In the genomic region with DNA sequence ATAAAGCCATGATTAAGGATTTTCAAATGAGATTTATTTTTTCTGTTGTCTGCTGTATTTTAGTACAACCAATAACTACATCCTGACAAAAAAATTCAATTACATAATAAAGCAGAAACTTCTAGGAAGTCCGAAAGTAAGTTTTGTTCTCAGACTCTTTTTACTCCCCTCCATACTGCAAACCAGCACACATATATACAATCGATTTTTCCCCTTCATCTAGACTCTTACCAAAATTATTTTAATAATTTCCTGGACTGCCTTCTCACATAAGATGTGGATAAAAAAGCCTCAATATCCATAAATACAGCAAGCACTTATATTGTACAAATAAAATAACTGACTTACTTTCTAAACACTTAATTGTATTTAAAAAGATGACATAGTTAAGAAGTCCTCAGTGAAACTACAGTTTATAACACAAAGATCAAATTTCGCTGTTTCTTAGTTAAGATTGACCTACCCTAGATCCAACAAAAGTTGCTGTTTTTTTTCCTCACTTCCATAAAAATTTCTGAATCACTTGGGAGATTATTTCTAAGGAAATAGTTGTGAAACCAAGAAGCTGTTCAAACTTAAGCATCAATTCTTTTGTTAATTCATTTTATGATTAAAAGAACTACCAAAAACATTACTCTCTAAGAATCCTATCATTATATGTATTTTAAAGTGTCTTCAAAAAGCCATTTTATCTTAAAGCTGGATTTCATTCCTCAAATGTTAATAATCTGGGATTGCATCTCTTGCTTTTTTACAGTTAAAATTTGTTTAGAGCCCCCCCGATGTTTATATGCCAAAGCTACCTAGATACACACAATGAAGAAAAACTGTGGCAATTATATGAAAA, we compare ENCODE assay signal across 22 cellular contexts.
A peak's percentile ranks its signal among the peaks of the same experiment; 100 is the strongest.
DNase-seq lines count a peak whose midpoint lies in the region; FAIRE-seq and TF ChIP-seq lines count a peak whose summit lies in the region.
"Had no signal": no experiment of that assay in that cellular context is flagged by ENCODE, and none has a peak within 500 bp of the region (broad histone marks: within the 10 kb centered on the region; RNA-seq: fewer than 3 reads in every experiment).

No MANE protein-coding gene starts in this region.

- dilution Hi-C loops in endothelial cell of umbilical vein (cut with MboI; ENCODE audit: extremely low pct_ligation_motif_present, low sequenced_read_pairs) = loop anchor here (10.0 to 25.0 kb wide), 2 partner anchors 128 to 230 kb away; no protein-coding TSS in a partner anchor

- BruUV-seq in endothelial cell of umbilical vein (replicated peaks; lab: Mats Ljungman, UMichigan) = no TSS peak

- H3K4me1 ChIP-seq in endothelial cell of umbilical vein (ENCODE audit: control insufficient read depth, extremely low read depth, insufficient read depth, low read length) (peaks cover 46% of the 10 kb centered on the region), muscle layer of duodenum (ENCODE audit: control insufficient read depth in 1 of 2, insufficient read depth in 2 of 2, low read length in 2 of 2) (peaks cover 0 to 15% of the 10 kb centered on the region in 2 donors), ovary (ENCODE audit: insufficient read depth) (peaks cover 4% of the 10 kb centered on the region)

- peak overlapping the region; percentile 98 for H3K9ac ChIP-seq in endothelial cell of umbilical vein (replicated peaks; ENCODE audit: extremely low read depth, insufficient read depth, low read length)
- H3K9ac ChIP-seq: BLaER1 had no signal

- H3K27me3 ChIP-seq in BJ (ENCODE audit: control insufficient read depth, insufficient read depth, low read length) = no peaks in the 10 kb centered on the region
- H3K27me3 ChIP-seq in MG63 = no peaks in the 10 kb centered on the region
- no peaks in the 10 kb centered on the region for H3K27me3 ChIP-seq in endothelial cell of umbilical vein (ENCODE audit: control insufficient read depth in 2 of 2, insufficient read depth in 2 of 2, low read length in 2 of 2)
- H3K27me3 ChIP-seq in muscle layer of duodenum (ENCODE audit: low read depth, low read length) = peaks cover 23% of the 10 kb centered on the region
- no peaks in the 10 kb centered on the region for H3K27me3 ChIP-seq in ovary

- 73 to 84% (median 83%) methylated on average over 4 of the region's 4 CpGs for WGBS in ovary, 3 donors

- no peak for DNase-seq in BJ (ENCODE audit: low read depth)
- DNase-seq in MG63 = no peak
- DNase-seq in endothelial cell of umbilical vein (ENCODE audit: low read depth, low spot score) = peak; percentile 71
- DNase-seq in ovary = no peak
- no peak for DNase-seq in nucleus accumbens (lab: John Stamatoyannopoulos, UW)
- no peak for DNase-seq in superior temporal gyrus (ENCODE audit: extremely low spot score)
- no peak for DNase-seq in NCI-H1092 treated with DMSO at 0.1 percent for 48 hours (lab: John Stamatoyannopoulos, UW)
- DNase-seq: activated CD8-positive, alpha-beta memory T cell treated with anti-CD3 and anti-CD28 coated beads, Interleukin-2, amount 10 ng/mL, durations not matched to agents 7 days and 5 days; activated naive CD4-positive, alpha-beta T cell treated with anti-CD3 and anti-CD28 coated beads for 36 hours; DMS79 treated with DMSO at 0.1 percent for 48 hours; NCI-H2081; NCI-H69; nephron progenitor cell; stimulated activated CD4-positive, alpha-beta T cell treated with anti-CD3 and anti-CD28 coated beads, Interleukin-2, amount 100 ng/mL, for 48 hours; stimulated activated CD8-positive, alpha-beta memory T cell treated with anti-CD3 and anti-CD28 coated beads, Interleukin-4, amount 100 ng/mL, for 48 hours; T-helper 1 cell; trophoblast cell; WERI-Rb-1 had no signal

- CTCF ChIA-PET in BJ (lab: Yijun Ruan, JAX) = interaction anchor here (0.8 to 1.1 kb wide), 3 partner anchors 19 to 152 kb away, joined by 3 read pairs; no protein-coding TSS in a partner anchor
- CTCF ChIA-PET in endothelial cell of umbilical vein (lab: Charles Lee) = interaction anchor here (0.9 to 5.2 kb wide), 14 partner anchors 8 to 321 kb away, joined by 3 to 27 read pairs (median 4); no protein-coding TSS in a partner anchor

- FAIRE-seq in endothelial cell of umbilical vein (lab: Jason Lieb, UNC) = no peak
- FAIRE-seq: H54 had no signal

- no peak for TF ChIP-seq CTCF in BJ (IDR thresholded peaks at IDR 0.05; ENCODE audit: insufficient read depth, low read depth, low read length)
- no peak for TF ChIP-seq CTCF in endothelial cell of umbilical vein (IDR thresholded peaks at IDR 0.05; ENCODE audit: extremely low read depth in 1 of 2, insufficient read depth in 1 of 2, low read depth in 1 of 2, low read length in 2 of 2)
- no peak for TF ChIP-seq CTCF in ovary (IDR thresholded peaks at IDR 0.05)

- H3K79me2 ChIP-seq in endothelial cell of umbilical vein (ENCODE audit: control insufficient read depth, insufficient read depth, low read length) = peaks cover 89% of the 10 kb centered on the region

- H3K27ac ChIP-seq in endothelial cell of umbilical vein (ENCODE audit: insufficient read depth, low read depth, low read length) = peak overlapping the region; percentile 81
- H3K27ac ChIP-seq in muscle layer of duodenum (ENCODE audit: low read length) = peak overlapping the region; percentile 61
- no peak overlapping the region for H3K27ac ChIP-seq in ovary
- H3K27ac ChIP-seq: BLaER1, right atrium auricular region, WERI-Rb-1 had no signal

- H3K36me3 ChIP-seq in BJ (ENCODE audit: control insufficient read depth, insufficient read depth, low read length) = no peaks in the 10 kb centered on the region
- peaks cover 60% of the 10 kb centered on the region for H3K36me3 ChIP-seq in MG63
- H3K36me3 ChIP-seq in endothelial cell of umbilical vein (ENCODE audit: control insufficient read depth in 2 of 2, extremely low read depth in 1 of 2, insufficient read depth in 2 of 2, low read length in 2 of 2) = no peaks in the 10 kb centered on the region
- H3K36me3 ChIP-seq in muscle layer of duodenum (ENCODE audit: control insufficient read depth in 1 of 2, insufficient read depth in 2 of 2, low read length in 2 of 2) = no peaks in the 10 kb centered on the region
- H3K36me3 ChIP-seq in ovary = no peaks in the 10 kb centered on the region
- H3K36me3 ChIP-seq: BLaER1, right atrium auricular region, WERI-Rb-1 had no signal

- TF ChIP-seq EP300 in ovary (IDR thresholded peaks at IDR 0.05) = no peak

- H3K9me3 ChIP-seq in MG63 = no peaks in the 10 kb centered on the region
- H3K9me3 ChIP-seq in endothelial cell of umbilical vein (replicated peaks; ENCODE audit: control insufficient read depth, insufficient read depth, low read length) = no peaks in the 10 kb centered on the region
- no peaks in the 10 kb centered on the region for H3K9me3 ChIP-seq in muscle layer of duodenum (ENCODE audit: control insufficient read depth in 1 of 2, low read length in 2 of 2)
- H3K9me3 ChIP-seq in ovary = no peaks in the 10 kb centered on the region
- H3K9me3 ChIP-seq: right atrium auricular region had no signal

- no peak overlapping the region for H2AFZ ChIP-seq in endothelial cell of umbilical vein (ENCODE audit: low read depth, low read length)

- no peaks in the 10 kb centered on the region for H3K9me1 ChIP-seq in endothelial cell of umbilical vein (replicated peaks; ENCODE audit: control insufficient read depth, extremely low read depth, insufficient read depth, low read length)

- POLR2A ChIA-PET in BJ (lab: Charles Lee) = interaction anchor here (0.6 to 0.7 kb wide), 2 partner anchors 438 to 552 kb away, joined by 3 to 4 read pairs; a partner anchor contains a TSS
- POLR2A ChIA-PET in endothelial cell of umbilical vein (lab: Charles Lee) = no interaction called here

- intact Hi-C loops in endothelial cell of umbilical vein (cut with micrococcal nuclease) = loop anchor here (1.0 to 5.0 kb wide), 5 partner anchors 65 to 430 kb away; no protein-coding TSS in a partner anchor
- intact Hi-C loops in ovary (cut with DNase I) = no loop called here

- H3K4me2 ChIP-seq in endothelial cell of umbilical vein (ENCODE audit: insufficient read depth, low read length) = peak overlapping the region; percentile 96
- H3K4me2 ChIP-seq: BLaER1 had no signal

- no peak for TF ChIP-seq POLR2A in endothelial cell of umbilical vein (IDR thresholded peaks at IDR 0.05; ENCODE audit: low read depth, low read length)
- no peak for TF ChIP-seq POLR2A in ovary (IDR thresholded peaks at IDR 0.05)

- H4K20me1 ChIP-seq in endothelial cell of umbilical vein (replicated peaks; ENCODE audit: control insufficient read depth, extremely low read depth, insufficient read depth, low read length) = no peaks in the 10 kb centered on the region
- H4K20me1 ChIP-seq: BLaER1 had no signal

- H3K4me3 ChIP-seq in BJ (ENCODE audit: low read depth, low read length) = peak overlapping the region; percentile 89
- peak overlapping the region; percentile 67 for H3K4me3 ChIP-seq in MG63
- peak overlapping the region in 2 of 3 experiments; percentile 92 to 97 for H3K4me3 ChIP-seq in endothelial cell of umbilical vein (replicated peaks in 1 of 3; ENCODE audit: insufficient read depth in 1 of 3, low read depth in 1 of 3, low read length in 3 of 3)
- H3K4me3 ChIP-seq in muscle layer of duodenum (ENCODE audit: low read depth in 1 of 2, low read length in 2 of 2) = peak overlapping the region in 1 of 2 donors; percentile 76
- H3K4me3 ChIP-seq in ovary = no peak overlapping the region
- H3K4me3 ChIP-seq: BLaER1, right atrium auricular region had no signal

TF ChIP-seq in endothelial cell of umbilical vein, 7 proteins besides CTCF, POLR2A, EP300 and RAD21:
- TF ChIP-seq MYC (IDR thresholded peaks at IDR 0.05; ENCODE audit: low read depth, low read length) = no peak
- no peak for TF ChIP-seq POLR2AphosphoS5 (IDR thresholded peaks at IDR 0.05; ENCODE audit: insufficient read depth, low read depth, low read length)
- TF ChIP-seq, protein P1, sequence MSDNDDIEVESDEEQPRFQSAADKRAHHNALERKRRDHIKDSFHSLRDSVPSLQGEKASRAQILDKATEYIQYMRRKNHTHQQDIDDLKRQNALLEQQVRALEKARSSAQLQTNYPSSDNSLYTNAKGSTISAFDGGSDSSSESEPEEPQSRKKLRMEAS (IDR thresholded peaks at IDR 0.05; ENCODE audit: insufficient read depth, insufficient read length) = no peak
- no peak for TF ChIP-seq JUN (IDR thresholded peaks at IDR 0.05; ENCODE audit: borderline replicate concordance, insufficient read depth, insufficient read length, low read depth)
- TF ChIP-seq EZH2 (IDR thresholded peaks at IDR 0.05; ENCODE audit: borderline replicate concordance, low read depth, low read length, severe bottlenecking) = no peak
- no peak for TF ChIP-seq FOS (IDR thresholded peaks at IDR 0.05; ENCODE audit: borderline replicate concordance, insufficient read depth, low read length)
- TF ChIP-seq GATA2 (IDR thresholded peaks at IDR 0.05; ENCODE audit: insufficient read depth, insufficient read length, low read depth, low read length) = no peak

Comparison
In these comparisons a context has a peak if more than half of its experiments do, and no peak if none do; other contexts are left out.
1. H3K27ac ChIP-seq: peak in endothelial cell of umbilical vein (single experiment) and muscle layer of duodenum (single experiment); none in ovary (0 of 2).